ENCODE assay signal across 20 cellular contexts in genomic region chr14:52937869-52938268, GRCh38. TPM values are rescaled to one million over a fixed set of nuclear protein-coding genes. Genes with fewer than 3 reads are reported as not detected.
"Had no signal": no experiment of that assay in that cellular context is flagged by ENCODE, and none has a peak within 500 bp of the region (broad histone marks: within the 10 kb centered on the region; RNA-seq: fewer than 3 reads in every experiment).

No MANE protein-coding gene starts in this region.

- H3K4me3 ChIP-seq: adrenal gland, colonic mucosa, heart left ventricle, testis, uterus had no signal

- H3K27me3 ChIP-seq: adrenal gland, colonic mucosa, heart left ventricle, testis, uterus had no signal

- H3K4me1 ChIP-seq: colonic mucosa had no signal

- H3K9me3 ChIP-seq: adrenal gland, colonic mucosa, heart left ventricle, neutrophil, testis, uterus had no signal

- H3K36me3 ChIP-seq: adrenal gland, colonic mucosa, heart left ventricle, neutrophil, uterus, WERI-Rb-1 had no signal

- DNase-seq: activated CD4-positive, alpha-beta T cell treated with anti-CD3 and anti-CD28 coated beads for 4 hours; activated CD8-positive, alpha-beta memory T cell treated with anti-CD3 and anti-CD28 coated beads, Interleukin-2, amount 50 U/mL, for 4 hours; activated CD8-positive, alpha-beta T cell treated with anti-CD3 and anti-CD28 coated beads, Interleukin-2, amount 10 ng/mL, durations not matched to agents 7 days and 5 days; activated effector memory CD4-positive, alpha-beta T cell treated with anti-CD3 and anti-CD28 coated beads, Interleukin-2, amount 50 U/mL, for 16 hours; activated T-cell treated with anti-CD3 and anti-CD28 coated beads, Interleukin-2, amount 50 U/mL, for 48 hours; adrenal gland; caudate nucleus; colonic mucosa; effector CD8-positive, alpha-beta T cell; heart left ventricle; left cardiac atrium; mammary epithelial cell; naive B cell; right cardiac atrium; stimulated activated naive CD8-positive, alpha-beta T cell treated with anti-CD3 and anti-CD28 coated beads, Interleukin-15, amount 100 ng/mL, for 72 hours; T-helper 17 cell; testis; uterus; WERI-Rb-1 had no signal

- ATAC-seq: activated CD8-positive, alpha-beta T cell treated with anti-CD3 and anti-CD28 coated beads, Interleukin-2, amount 10 ng/mL, durations not matched to agents 7 days and 5 days; heart left ventricle; left cardiac atrium; right cardiac atrium; stimulated activated naive CD8-positive, alpha-beta T cell treated with anti-CD3 and anti-CD28 coated beads, Interleukin-15, amount 100 ng/mL, for 72 hours; T-helper 17 cell had no signal

- H3K27ac ChIP-seq: adrenal gland, colonic mucosa, neutrophil, testis, uterus, WERI-Rb-1 had no signal

RNA-seq across cellular contexts. Expression of gene FERMT2, which starts 13.0 kb away (rescaled TPM):
- total RNA-seq: activated CD8-positive, alpha-beta T cell treated with anti-CD3 and anti-CD28 coated beads, Interleukin-2, amount 10 ng/mL, durations not matched to agents 7 days and 5 days had no signal
